In the genomic region with DNA sequence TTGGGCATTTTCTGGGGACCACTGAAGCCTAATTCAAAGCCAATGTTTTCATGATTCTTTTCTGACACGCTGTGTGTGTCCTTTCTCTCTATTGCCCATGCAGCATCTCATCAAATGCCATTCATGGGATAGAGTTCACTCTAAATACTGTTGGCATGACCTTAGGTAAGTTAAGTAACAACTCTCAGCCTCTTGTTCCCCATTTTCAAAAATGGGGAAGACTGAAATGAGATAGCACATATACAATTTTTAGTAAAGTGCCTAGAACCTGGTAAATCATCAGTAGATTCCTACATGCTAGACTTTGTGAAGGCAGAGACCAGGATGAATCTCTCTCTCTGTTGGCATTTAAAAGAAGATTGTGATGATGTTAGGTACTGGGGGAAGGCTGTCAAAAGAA, we compare ENCODE assay signal across 21 cellular contexts.
"Had no signal": no experiment of that assay in that cellular context is flagged by ENCODE, and none has a peak within 500 bp of the region (broad histone marks: within the 10 kb centered on the region; RNA-seq: fewer than 3 reads in every experiment).

No MANE protein-coding gene starts in this region.

- DNase-seq: activated B cell treated with CpG ODN at 0.5 μM for 24 hours; activated CD4-positive, alpha-beta memory T cell treated with anti-CD3 and anti-CD28 coated beads for 36 hours; activated CD4-positive, alpha-beta T cell treated with anti-CD3 and anti-CD28 coated beads for 1 hour; activated CD4-positive, alpha-beta T cell treated with anti-CD3 and anti-CD28 coated beads, Interleukin-2, amount 10 ng/mL, durations not matched to agents 24 days and 14 days; activated CD8-positive, alpha-beta memory T cell treated with anti-CD3 and anti-CD28 coated beads for 24 hours; activated effector memory CD4-positive, alpha-beta T cell treated with anti-CD3 and anti-CD28 coated beads, Interleukin-2, amount 50 U/mL, for 16 hours; activated naive CD4-positive, alpha-beta T cell treated with Interleukin-2 at 50 U/mL for 16 hours; activated naive CD8-positive, alpha-beta T cell treated with anti-CD3 and anti-CD28 coated beads, Interleukin-2, amount 50 U/mL, for 24 hours; activated T-cell treated with anti-CD3 and anti-CD28 coated beads, Interleukin-2, amount 50 U/mL, for 4 hours; amniotic stem cell; body of pancreas; central memory CD4-positive, alpha-beta T cell; KG1; NCI-H146; NCI-H187 treated with DMSO at 0.1 percent for 48 hours; NCI-H2171; NCI-H226; NCI-H82; SJCRH30; SK-N-SH had no signal

- ATAC-seq: activated naive CD4-positive, alpha-beta T cell treated with anti-CD3 and anti-CD28 coated beads, Interleukin-2, amount 50 U/mL, for 72 hours; activated naive CD8-positive, alpha-beta T cell treated with anti-CD3 and anti-CD28 coated beads, Interleukin-2, amount 50 U/mL, for 24 hours; activated T-cell treated with anti-CD3 and anti-CD28 coated beads, Interleukin-2, amount 50 U/mL, for 4 hours; body of pancreas had no signal
